Comparison of ENCODE assay signal across 14 cellular contexts in genomic region chr12:25713264-25713663, GRCh38.
DNase-seq lines count a peak whose midpoint lies in the region; ATAC-seq and TF ChIP-seq lines count a peak whose summit lies in the region.
"Had no signal": no experiment of that assay in that cellular context is flagged by ENCODE, and none has a peak within 500 bp of the region (broad histone marks: within the 10 kb centered on the region; RNA-seq: fewer than 3 reads in every experiment).

No MANE protein-coding gene starts in this region.

- H3K4me3 Mint-ChIP-seq in nephron progenitor cell (no peak overlapping the region), mesothelial cell of epicardium (no peak overlapping the region)
- H3K4me3 Mint-ChIP-seq: brain had no signal

- H3K36me3 Mint-ChIP-seq in nephron progenitor cell (ENCODE audit: low read depth) = peaks cover 5% of the 10 kb centered on the region
- peaks cover 5% of the 10 kb centered on the region for H3K36me3 Mint-ChIP-seq in mesothelial cell of epicardium
- H3K36me3 Mint-ChIP-seq: brain had no signal

- H3K27ac Mint-ChIP-seq in nephron progenitor cell = no peak overlapping the region
- H3K27ac Mint-ChIP-seq in mesothelial cell of epicardium = no peak overlapping the region

- H3K36me3 ChIP-seq in GM06990 (ENCODE audit: control insufficient read depth, insufficient read depth, low read length) = no peaks in the 10 kb centered on the region

- H3K27me3 ChIP-seq in GM06990 (replicated peaks; ENCODE audit: control insufficient read depth, insufficient read depth, low read length) = no peaks in the 10 kb centered on the region

- no peak overlapping the region for H3K4me3 ChIP-seq in GM06990 (replicated peaks; ENCODE audit: low read depth, low read length)
- H3K4me3 ChIP-seq: A549 had no signal

- H3K4me1 Mint-ChIP-seq in nephron progenitor cell (peaks cover 11% of the 10 kb centered on the region), mesothelial cell of epicardium (peaks cover 8% of the 10 kb centered on the region)

- H3K9me3 Mint-ChIP-seq in nephron progenitor cell = peaks cover 23% of the 10 kb centered on the region
- peaks cover 21% of the 10 kb centered on the region for H3K9me3 Mint-ChIP-seq in mesothelial cell of epicardium

- peak; percentile 34 for DNase-seq in GM06990 (ENCODE audit: extremely low read depth, insufficient read length)
- DNase-seq in erythroblast (lab: John Stamatoyannopoulos, UW) = no peak
- DNase-seq in nephron progenitor cell = no peak
- DNase-seq in NCI-H774 (lab: John Stamatoyannopoulos, UW) = no peak
- no peak for DNase-seq in mesothelial cell of epicardium (ENCODE audit: low spot score in 2 of 2, unreplicated experiment in 2 of 2)
- DNase-seq: activated T-cell treated with anti-CD3 and anti-CD28 coated beads for 4 hours; DMS53; stimulated activated CD8-positive, alpha-beta memory T cell treated with anti-CD3 and anti-CD28 coated beads, Interleukin-4, amount 100 ng/mL, for 48 hours had no signal

- H3K27me3 Mint-ChIP-seq in nephron progenitor cell (ENCODE audit: low read depth, poor library complexity) (no peaks in the 10 kb centered on the region), mesothelial cell of epicardium (ENCODE audit: low read depth) (no peaks in the 10 kb centered on the region)
- H3K27me3 Mint-ChIP-seq: brain had no signal

- no peak for TF ChIP-seq POLR2A in erythroblast (IDR thresholded peaks at IDR 0.05; ENCODE audit: low read length)

- peak; percentile 98 for ATAC-seq in GM19043 (IDR thresholded peaks at IDR 0.05; ENCODE audit: low read depth, unreplicated experiment)
- peak; percentile 99 for ATAC-seq in HG02571 (IDR thresholded peaks at IDR 0.05; ENCODE audit: unreplicated experiment)
- peak; percentile 100 for ATAC-seq in HG03280 (IDR thresholded peaks at IDR 0.05; ENCODE audit: unreplicated experiment)
- ATAC-seq: A549, HCT116 had no signal

- TF ChIP-seq CTCF in GM06990 (IDR thresholded peaks at IDR 0.05; ENCODE audit: insufficient read depth, low read length, poor library complexity, severe bottlenecking) (no peak), nephron progenitor cell (IDR thresholded peaks at IDR 0.05) (no peak), mesothelial cell of epicardium (IDR thresholded peaks at IDR 0.05; ENCODE audit: unreplicated experiment) (no peak)
